ENCODE assay signal across 25 cellular contexts in the genomic region with DNA sequence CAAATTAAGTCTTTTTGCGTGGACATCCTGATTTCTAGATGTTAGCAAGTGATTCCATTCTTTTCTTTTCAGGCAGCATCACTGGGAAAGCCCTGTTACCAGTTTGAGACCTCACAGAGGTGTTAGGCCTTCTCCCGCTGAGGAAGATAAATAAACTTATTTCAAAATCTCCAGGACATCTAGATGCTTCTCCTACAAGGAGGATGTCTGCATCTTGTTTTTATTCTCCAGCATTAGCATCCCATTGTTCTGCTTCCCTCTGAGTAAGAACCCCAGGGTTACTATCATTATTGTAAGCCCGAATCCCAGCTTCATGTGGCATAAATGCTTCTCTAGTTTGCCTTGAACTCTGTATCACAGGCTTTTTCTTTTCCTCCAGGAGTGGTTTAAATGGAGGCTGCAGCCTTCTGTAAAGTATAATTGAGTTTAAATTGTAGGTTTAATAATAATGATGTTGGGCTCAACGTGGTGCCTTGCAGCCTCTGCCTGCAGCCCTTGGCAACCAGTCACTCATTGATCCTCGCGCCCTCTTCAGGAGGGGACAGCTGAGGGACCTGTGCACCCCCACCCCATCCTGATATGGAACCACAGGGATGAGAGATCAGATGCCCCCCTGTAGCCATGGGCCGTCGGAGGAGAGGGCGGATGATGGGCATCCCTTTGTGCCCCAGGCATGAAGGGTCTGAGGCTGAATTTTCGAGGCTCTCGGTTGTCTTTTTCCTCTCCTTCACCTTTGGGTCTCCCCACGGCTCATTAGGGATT.
DNase-seq lines count a peak whose midpoint lies in the region; ATAC-seq, FAIRE-seq and TF ChIP-seq lines count a peak whose summit lies in the region.
"Had no signal": no experiment of that assay in that cellular context is flagged by ENCODE, and none has a peak within 500 bp of the region (broad histone marks: within the 10 kb centered on the region; RNA-seq: fewer than 3 reads in every experiment).

No MANE protein-coding gene starts in this region.

- H3K4me2 ChIP-seq in IMR-90 (ENCODE audit: low read depth, low read length) (no peak overlapping the region), H1 (ENCODE audit: insufficient read depth in 1 of 2, low read depth in 2 of 2, low read length in 2 of 2) (peak overlapping the region; percentile 27 to 57; a peak in 3 of 4 replicates), mesenchymal stem cell (ENCODE audit: low read length, poor library complexity, severe bottlenecking) (no peak overlapping the region)
- H3K4me2 ChIP-seq: SK-N-SH had no signal

- intact Hi-C loops in IMR-90 (cut with micrococcal nuclease): no loop called here

- H3K18ac ChIP-seq in IMR-90 (ENCODE audit: low read depth, low read length): no peak overlapping the region
- H3K18ac ChIP-seq in H1 (ENCODE audit: extremely low read depth, low read length): no peak overlapping the region; the same call in 1 of the 2 replicates
- no peak overlapping the region for H3K18ac ChIP-seq in mesenchymal stem cell (ENCODE audit: low read depth in 1 of 2, low read length in 2 of 2)

- no peak overlapping the region for H2BK120ac ChIP-seq in IMR-90 (ENCODE audit: low read depth, low read length)
- H2BK120ac ChIP-seq in H1 (replicated peaks; ENCODE audit: low read depth, low read length): no peak overlapping the region
- no peak overlapping the region for H2BK120ac ChIP-seq in mesenchymal stem cell (ENCODE audit: low read depth, low read length)

- H2BK5ac ChIP-seq in IMR-90 (ENCODE audit: low read depth, low read length, poor library complexity, severe bottlenecking) (no peak overlapping the region), H1 (ENCODE audit: low read depth, low read length) (peak overlapping the region; percentile 72; the same call in 1 of the 2 replicates), mesenchymal stem cell (ENCODE audit: low read depth, low read length, poor library complexity, severe bottlenecking) (no peak overlapping the region)

- no peaks in the 10 kb centered on the region for H4K20me1 ChIP-seq in IMR-90 (ENCODE audit: insufficient read depth, low read length)
- H4K20me1 ChIP-seq in H1 (replicated peaks in 1 of 2; ENCODE audit: control insufficient read depth in 1 of 2, insufficient read depth in 2 of 2, low read length in 2 of 2): peaks cover 0 to 2% of the 10 kb centered on the region in 2 experiments

- H3K4me1 ChIP-seq in IMR-90 (ENCODE audit: control insufficient read depth, insufficient read depth, low read length): no peaks in the 10 kb centered on the region
- peaks cover 5 to 12% (median 8%) of the 10 kb centered on the region in 4 experiments; a peak in 6 of 7 replicates for H3K4me1 ChIP-seq in H1 (replicated peaks in 1 of 4; ENCODE audit: control insufficient read depth in 3 of 4, insufficient read depth in 4 of 4, low read length in 3 of 4)
- H3K4me1 ChIP-seq in mesenchymal stem cell (ENCODE audit: control insufficient read depth, insufficient read depth, low read depth, low read length): no peaks in the 10 kb centered on the region

- no peak overlapping the region for H3K14ac ChIP-seq in IMR-90 (replicated peaks; ENCODE audit: low read depth, low read length)
- H3K14ac ChIP-seq in H1 (ENCODE audit: insufficient read length): no peak overlapping the region
- no peak overlapping the region for H3K14ac ChIP-seq in mesenchymal stem cell (ENCODE audit: low read length in 2 of 2)

- TF ChIP-seq RAD21 in IMR-90 (IDR thresholded peaks at IDR 0.05; ENCODE audit: low read length) (no peak), H1 (IDR thresholded peaks at IDR 0.05 in 1 of 2, conservative IDR thresholded peaks at IDR 0.05 in 1 of 2; ENCODE audit: low read depth in 2 of 2, low read length in 2 of 2) (peak in 1 of 2 experiments; percentile 8; a peak in 1 of 4 replicates)

- CTCF ChIA-PET in IMR-90 (lab: Yijun Ruan, JAX) (no interaction called here), H1 (lab: Charles Lee; ENCODE audit: partially characterized antibody) (interaction anchor here (0.8 to 2.0 kb wide), 6 partner anchors 9 to 323 kb away, joined by 3 to 5 read pairs (median 3); no protein-coding TSS in a partner anchor), GM10248 (lab: Yijun Ruan, JAX) (interaction anchor here (1.1 to 1.2 kb wide), 2 partner anchors 21 to 339 kb away, joined by 3 to 4 read pairs; no protein-coding TSS in a partner anchor)

- H3K36me3 ChIP-seq in H7 (replicated peaks; ENCODE audit: control insufficient read depth, insufficient read depth, low read length): no peaks in the 10 kb centered on the region; the same call in 1 of the 2 replicates
- no peaks in the 10 kb centered on the region for H3K36me3 ChIP-seq in IMR-90 (ENCODE audit: control insufficient read depth, insufficient read depth, low read length)
- no peaks in the 10 kb centered on the region for H3K36me3 ChIP-seq in H1 (ENCODE audit: control insufficient read depth in 2 of 4, insufficient read depth in 4 of 4, low read length in 3 of 4)
- no peaks in the 10 kb centered on the region for H3K36me3 ChIP-seq in mesenchymal stem cell (ENCODE audit: control insufficient read depth in 1 of 2, insufficient read depth in 2 of 2, low read depth in 1 of 2, low read length in 2 of 2)
- H3K36me3 ChIP-seq: BE2C, MG63 had no signal

- no peak overlapping the region for H3K27ac ChIP-seq in IMR-90 (ENCODE audit: insufficient read depth, low read length)
- H3K27ac ChIP-seq in H1 (ENCODE audit: low read depth, low read length): no peak overlapping the region
- H3K27ac ChIP-seq in mesenchymal stem cell (ENCODE audit: low read length, poor library complexity, severe bottlenecking): no peak overlapping the region

- H3K9ac ChIP-seq in IMR-90 (ENCODE audit: low read depth, low read length): no peak overlapping the region
- H3K9ac ChIP-seq in H1 (replicated peaks in 1 of 4; ENCODE audit: extremely low read depth in 1 of 4, low read depth in 3 of 4, low read length in 3 of 4): no peak overlapping the region
- no peak overlapping the region for H3K9ac ChIP-seq in mesenchymal stem cell (ENCODE audit: low read length)
- H3K9ac ChIP-seq: SK-N-SH had no signal

- ATAC-seq in IMR-90 (ENCODE audit: low read depth) (no peak), HG02840 (IDR thresholded peaks at IDR 0.05; ENCODE audit: low FRiP score, unreplicated experiment) (no peak)
- ATAC-seq: K562, Panc1 had no signal

- H3K9me1 ChIP-seq in IMR-90 (ENCODE audit: insufficient read depth, low read length): no peaks in the 10 kb centered on the region

- H2AFZ ChIP-seq in IMR-90 (replicated peaks; ENCODE audit: low read length, poor library complexity): peak overlapping the region; percentile 23
- no peak overlapping the region for H2AFZ ChIP-seq in H1 (ENCODE audit: low read length)
- no peak overlapping the region for H2AFZ ChIP-seq in mesenchymal stem cell (ENCODE audit: low read depth, low read length)

- dilution Hi-C loops in IMR-90 (cut with HindIII; ENCODE audit: low sequenced_read_pairs, unreplicated experiment): no loop called here

- H2BK12ac ChIP-seq in H1 (ENCODE audit: low read depth, low read length) (0 out of 2 replicates have a peak overlapping the region, but pooled peaks have one; percentile 46), mesenchymal stem cell (ENCODE audit: low read length in 2 of 2) (no peak overlapping the region)

- DNase-seq in H7 (peak; percentile 73), IMR-90 (no peak), H1 (ENCODE audit: low read depth in 1 of 2, low spot score in 2 of 2) (peak in 1 of 2 experiments; percentile 58), mesenchymal stem cell (no peak), NCI-H1092 treated with DMSO at 0.1 percent for 48 hours (lab: John Stamatoyannopoulos, UW) (no peak), HK-2 (ENCODE audit: unreplicated experiment) (no peak), GM10248 (ENCODE audit: extremely low spot score) (no peak)
- DNase-seq: BE2C; DMS53; GDM1; MG63; NCI-H1048; NCI-H146; NCI-H2029 treated with DMSO at 0.1 percent for 48 hours; NCI-H2171 treated with DMSO at 0.1 percent for 48 hours; NCI-H446 treated with DMSO at 0.1 percent for 48 hours; NCI-H774; NK-92 treated with Interleukin-12 subunit alpha and Interleukin-12 subunit beta, amount 100 ng/mL, for 24 hours; SIG-M5; SK-N-SH had no signal

- H3K56ac ChIP-seq in IMR-90 (ENCODE audit: extremely low read depth, insufficient read depth, low read length): no peak overlapping the region
- no peak overlapping the region for H3K56ac ChIP-seq in H1 (replicated peaks; ENCODE audit: insufficient read length, low read depth, low read length)

- no peak for TF ChIP-seq CTCF in IMR-90 (conservative IDR thresholded peaks at IDR 0.05; ENCODE audit: low read depth, low read length)
- peak in 1 of 3 experiments; percentile 27; a peak in 1 of 4 replicates for TF ChIP-seq CTCF in H1 (IDR thresholded peaks at IDR 0.05; ENCODE audit: control extremely low read depth in 1 of 3, insufficient read depth in 1 of 3, low read depth in 1 of 3, low read length in 3 of 3)
- TF ChIP-seq CTCF in GM10248 (IDR thresholded peaks at IDR 0.05; ENCODE audit: control extremely low read depth, extremely low read depth, low read depth, missing control alignments): no peak

- H3K23me2 ChIP-seq in H1 (ENCODE audit: low read depth, low read length): 0 out of 2 replicates have a peak, but pooled peaks cover 2% of the 10 kb centered on the region

- no peaks in the 10 kb centered on the region for H3K79me2 ChIP-seq in H1 (ENCODE audit: control insufficient read depth in 1 of 2, insufficient read depth in 2 of 2, low read length in 2 of 2)

- H2AK9ac ChIP-seq in IMR-90 (replicated peaks; ENCODE audit: low read depth, low read length, poor library complexity): no peak overlapping the region

- TF ChIP-seq POLR2A in IMR-90 (IDR thresholded peaks at IDR 0.05; ENCODE audit: low read depth, low read length): no peak
- TF ChIP-seq POLR2A in H1 (IDR thresholded peaks at IDR 0.05; ENCODE audit: control extremely low read depth in 1 of 2, low read depth in 2 of 2, low read length in 2 of 2): no peak

- WGBS in IMR-90 (ENCODE audit: extremely low coverage in 2 of 2, insufficient read length in 1 of 2), 2 experiments: no CpG with 5 or more reads among the region's 12 CpGs
- 20% methylated on average over 12 of the region's 12 CpGs; no CpG with 5 or more reads in 1 of the 2 experiments for WGBS in H1 (ENCODE audit: extremely low coverage in 1 of 2, insufficient coverage in 1 of 2, insufficient read length in 1 of 2, insufficient replicate concordance in 2 of 2, low coverage in 1 of 2, low lambda C conversion rate in 2 of 2, missing lambda C conversion rate in 1 of 2), 2 experiments
- WGBS in mesenchymal stem cell: 59% methylated on average over 9 of the region's 12 CpGs

- no peak overlapping the region for H3K23ac ChIP-seq in IMR-90 (ENCODE audit: low read depth, low read length)
- H3K23ac ChIP-seq in H1 (ENCODE audit: insufficient read length): no peak overlapping the region
- no peak overlapping the region for H3K23ac ChIP-seq in mesenchymal stem cell (ENCODE audit: low read length in 2 of 2)

- in situ Hi-C loops in IMR-90 (cut with MboI; ENCODE audit: low sequenced_read_pairs): no loop called here

- H4K91ac ChIP-seq in IMR-90 (ENCODE audit: insufficient read depth, low read depth, low read length): no peak overlapping the region
- no peak overlapping the region for H4K91ac ChIP-seq in H1 (replicated peaks; ENCODE audit: insufficient read length, low read length)
- peak overlapping the region; percentile 78 for H4K91ac ChIP-seq in mesenchymal stem cell (ENCODE audit: low read length)

- H3K79me1 ChIP-seq in IMR-90 (ENCODE audit: low read depth in 1 of 2, low read length in 2 of 2) (no peaks in the 10 kb centered on the region), H1 (ENCODE audit: low read depth, low read length) (no peaks in the 10 kb centered on the region), mesenchymal stem cell (replicated peaks; ENCODE audit: low read length, poor library complexity, severe bottlenecking) (no peaks in the 10 kb centered on the region)

- H2BK20ac ChIP-seq in IMR-90 (ENCODE audit: low read depth, low read length) (no peak overlapping the region), H1 (ENCODE audit: low read length) (no peak overlapping the region)

- H3K27me3 ChIP-seq in H7 (ENCODE audit: control insufficient read depth, insufficient read depth, low read length): peaks cover 1% of the 10 kb centered on the region; the same call in 1 of the 2 replicates
- peaks cover 13% of the 10 kb centered on the region for H3K27me3 ChIP-seq in IMR-90 (ENCODE audit: control insufficient read depth, insufficient read depth, low read length)
- H3K27me3 ChIP-seq in H1 (replicated peaks in 1 of 4; ENCODE audit: control insufficient read depth in 3 of 4, extremely low read depth in 1 of 4, insufficient read depth in 3 of 4, low read length in 3 of 4): peaks cover 4 to 23% (median 17%) of the 10 kb centered on the region in 4 experiments
- peaks cover 14 to 31% of the 10 kb centered on the region in 2 experiments for H3K27me3 ChIP-seq in mesenchymal stem cell (ENCODE audit: control insufficient read depth in 1 of 2, insufficient read depth in 1 of 2, low read length in 2 of 2)
- H3K27me3 ChIP-seq: BE2C, MG63 had no signal

- no peak overlapping the region for H4K5ac ChIP-seq in IMR-90 (ENCODE audit: low read depth, low read length)
- H4K5ac ChIP-seq in H1 (ENCODE audit: insufficient read length, low read depth, low read length): no peak overlapping the region

- H4K8ac ChIP-seq in IMR-90 (ENCODE audit: low read depth in 2 of 2, low read length in 2 of 2): no peak overlapping the region
- peak overlapping the region; percentile 73; the same call in 1 of the 2 replicates for H4K8ac ChIP-seq in H1 (ENCODE audit: extremely low read depth, insufficient read depth, low read length)
- H4K8ac ChIP-seq in mesenchymal stem cell (ENCODE audit: low read length): no peak overlapping the region

- POLR2A ChIA-PET in IMR-90 (lab: Charles Lee; ENCODE audit: unreplicated experiment): no interaction called here
- POLR2A ChIA-PET in H1 (lab: Charles Lee; ENCODE audit: partially characterized antibody): no interaction called here
- POLR2A ChIA-PET in GM10248 (lab: Yijun Ruan, JAX): no interaction called here

- no peaks in the 10 kb centered on the region for H3K9me3 ChIP-seq in IMR-90 (ENCODE audit: control insufficient read depth, insufficient read depth, low read length)
- no peaks in the 10 kb centered on the region for H3K9me3 ChIP-seq in H1 (ENCODE audit: insufficient read depth in 2 of 2, low read depth in 1 of 2, low read length in 1 of 2)
- H3K9me3 ChIP-seq in mesenchymal stem cell (ENCODE audit: control insufficient read depth, low read length): no peaks in the 10 kb centered on the region
- H3K9me3 ChIP-seq: BE2C, MG63, SK-N-SH had no signal

- no peak overlapping the region for H2AK5ac ChIP-seq in IMR-90 (ENCODE audit: low read depth, low read length)
- peak overlapping the region; percentile 66; the same call in 1 of the 2 replicates for H2AK5ac ChIP-seq in H1 (ENCODE audit: low read depth, low read length)
- H2AK5ac ChIP-seq in mesenchymal stem cell (ENCODE audit: low read length, severe bottlenecking): no peak overlapping the region

- no peak for TF ChIP-seq EP300 in H1 (IDR thresholded peaks at IDR 0.05; ENCODE audit: borderline replicate concordance in 1 of 2, low read depth in 2 of 2, low read length in 2 of 2)

- FAIRE-seq in H1 (lab: Jason Lieb, UNC): peak; percentile 88
- FAIRE-seq: D721Med, H54 had no signal

- H2BK15ac ChIP-seq in IMR-90 (ENCODE audit: low read depth, low read length) (no peak overlapping the region), H1 (ENCODE audit: low read length) (no peak overlapping the region), mesenchymal stem cell (ENCODE audit: low read depth, poor library complexity, severe bottlenecking) (no peak overlapping the region)

- no TSS peak for BruUV-seq in IMR-90 (replicated peaks; lab: Mats Ljungman, UMichigan)

- no peak overlapping the region for H3K4me3 ChIP-seq in H7 (ENCODE audit: insufficient read depth, low read depth, low read length)
- H3K4me3 ChIP-seq in IMR-90 (ENCODE audit: insufficient read depth, low read depth, low read length): no peak overlapping the region
- peak overlapping the region in 1 of 4 experiments; percentile 8; a peak in 3 of 8 replicates for H3K4me3 ChIP-seq in H1 (ENCODE audit: extremely low read depth in 1 of 4, insufficient read depth in 2 of 4, low read depth in 3 of 4, low read length in 4 of 4)
- H3K4me3 ChIP-seq in mesenchymal stem cell (ENCODE audit: insufficient read depth in 1 of 2, low read depth in 1 of 2, low read length in 2 of 2): no peak overlapping the region
- H3K4me3 ChIP-seq: K562, MG63 had no signal

- H3K4ac ChIP-seq in IMR-90 (ENCODE audit: low read depth, low read length) (no peak overlapping the region), H1 (replicated peaks; ENCODE audit: insufficient read length, low read depth, low read length) (no peak overlapping the region), mesenchymal stem cell (ENCODE audit: low read depth in 1 of 2, low read length in 2 of 2) (no peak overlapping the region)

Comparison
In these comparisons a context has a peak if more than half of its experiments do, and no peak if none do; other contexts are left out.
1. H3K4me2 ChIP-seq: peak in H1 (2 of 2); none in IMR-90 (single experiment) and mesenchymal stem cell (single experiment).